10 cellular contexts compared by ENCODE assay signal in the genomic region with DNA sequence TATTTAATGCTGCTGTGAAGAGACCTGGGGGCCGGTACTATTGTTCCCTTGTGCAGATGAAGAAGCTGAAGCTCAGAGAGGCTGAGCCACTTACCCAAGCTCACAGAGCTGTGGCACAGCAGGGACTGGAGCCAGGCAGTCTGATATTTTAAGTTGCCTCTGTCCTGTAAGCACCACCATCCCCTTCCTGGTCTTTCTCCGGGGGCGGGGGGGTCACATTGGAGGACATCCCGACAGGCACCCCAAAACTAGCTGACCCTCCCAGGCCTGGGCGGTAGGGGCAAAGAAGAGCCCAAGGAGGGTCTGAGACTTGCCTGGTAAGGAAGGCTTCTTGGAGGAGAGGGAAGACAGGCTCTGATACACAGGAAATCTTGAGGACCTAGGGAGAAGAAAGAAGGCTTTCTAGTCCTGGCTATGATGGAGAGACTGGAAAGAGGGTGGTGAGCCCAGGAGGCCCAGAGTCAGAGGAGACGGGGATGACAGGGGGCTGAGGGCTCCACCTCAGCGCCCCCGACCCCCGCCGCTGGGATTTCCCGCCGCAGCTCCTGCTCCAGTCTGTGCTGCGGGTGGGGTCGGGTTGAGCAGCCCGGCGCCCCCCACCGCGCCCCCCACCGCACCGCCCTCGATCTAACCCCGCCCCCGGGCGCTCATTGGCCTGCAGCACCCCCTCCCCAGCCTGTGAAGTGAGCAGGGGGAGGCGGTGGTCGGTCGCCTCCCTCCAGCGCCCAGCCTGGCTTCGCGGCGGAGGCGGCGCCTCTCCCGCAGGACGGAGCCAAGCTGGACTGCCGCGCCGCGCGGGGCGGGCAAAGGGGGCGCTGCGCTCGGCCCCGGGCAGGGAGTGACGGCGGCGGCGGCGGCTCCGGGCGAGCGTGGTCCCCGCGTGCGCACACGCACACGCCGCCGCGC. TPM values are rescaled to one million over a fixed set of nuclear protein-coding genes. Genes with fewer than 3 reads are reported as not detected.
A peak's percentile ranks its signal among the peaks of the same experiment; 100 is the strongest.
DNase-seq lines count a peak whose midpoint lies in the region; ATAC-seq and TF ChIP-seq lines count a peak whose summit lies in the region.
"Had no signal": no experiment of that assay in that cellular context is flagged by ENCODE, and none has a peak within 500 bp of the region (broad histone marks: within the 10 kb centered on the region; RNA-seq: fewer than 3 reads in every experiment).

TSS of gene ADCYAP1R1 (plus strand) at position 711 of the 906 bp plus-strand sequence. CDS start 10,957 bp downstream, outside the sequence.

- intact Hi-C loops in left cardiac atrium (cut with DNase I) = no loop called here

- peaks cover 4% of the 10 kb centered on the region for H3K4me1 Mint-ChIP-seq in progenitor cell of endocrine pancreas (ENCODE audit: low read depth)

- in situ Hi-C loops in HAP-1 (cut with MboI; ENCODE audit: low sequenced_read_pairs) = no loop called here

- H3K4me1 ChIP-seq in ES-I3 (ENCODE audit: insufficient read depth, low read length) (peaks cover 7% of the 10 kb centered on the region; the same call in 1 of the 2 replicates), NT2/D1 (ENCODE audit: insufficient read depth, insufficient read length) (peaks cover 14% of the 10 kb centered on the region), HAP-1 (no peaks in the 10 kb centered on the region)

- no peaks in the 10 kb centered on the region for H3K9me3 Mint-ChIP-seq in progenitor cell of endocrine pancreas (ENCODE audit: low read depth)
- H3K9me3 Mint-ChIP-seq: activated CD4-positive, alpha-beta memory T cell treated with anti-CD3 and anti-CD28 coated beads for 36 hours; HFFc6 had no signal

- H3K4me3 ChIP-seq in NT2/D1 (ENCODE audit: insufficient read length, low read depth) (peak within 1 kb of the TSS; percentile 68), HAP-1 (no peak within 1 kb of the TSS)

- H3K36me3 Mint-ChIP-seq in progenitor cell of endocrine pancreas (ENCODE audit: insufficient read depth) = no peaks in the 10 kb centered on the region
- H3K36me3 Mint-ChIP-seq: activated CD4-positive, alpha-beta memory T cell treated with anti-CD3 and anti-CD28 coated beads for 36 hours had no signal

- H3K9me3 ChIP-seq in ES-I3 (ENCODE audit: control insufficient read depth, insufficient read depth, low read length) (no peaks in the 10 kb centered on the region), NT2/D1 (ENCODE audit: insufficient read depth, low read length) (no peaks in the 10 kb centered on the region), HAP-1 (no peaks in the 10 kb centered on the region)

- H3K27me3 ChIP-seq in NT2/D1 (ENCODE audit: insufficient read depth, insufficient read length) = peaks cover 45% of the 10 kb centered on the region
- H3K27me3 ChIP-seq in HAP-1 (ENCODE audit: low read depth) = peaks cover 37% of the 10 kb centered on the region

- TF ChIP-seq CTCF in progenitor cell of endocrine pancreas (IDR thresholded peaks at IDR 0.05; ENCODE audit: unreplicated experiment) = peak; percentile 44

- H3K4me3 Mint-ChIP-seq in progenitor cell of endocrine pancreas (ENCODE audit: low read depth) = peak within 1 kb of the TSS; percentile 64
- H3K4me3 Mint-ChIP-seq: activated CD4-positive, alpha-beta memory T cell treated with anti-CD3 and anti-CD28 coated beads for 36 hours; HFFc6 had no signal

- peak; percentile 74 to 76 for ATAC-seq in left cardiac atrium
- no peak for ATAC-seq in GM18861 (IDR thresholded peaks at IDR 0.05; ENCODE audit: unreplicated experiment)

- peak within 1 kb of the TSS; percentile 71 for H3K9ac ChIP-seq in ES-I3 (ENCODE audit: low read depth, low read length)
- H3K9ac ChIP-seq in NT2/D1 (ENCODE audit: insufficient read length, low read depth) = peak within 1 kb of the TSS; percentile 86

- DNase-seq in NT2/D1 (ENCODE audit: low read depth, low spot score) (peak; percentile 56), left cardiac atrium (peak; percentile 37), progenitor cell of endocrine pancreas (ENCODE audit: low spot score, unreplicated experiment) (peak; percentile 28), HAP-1 (ENCODE audit: low spot score in 2 of 2) (no peak)
- no peak for DNase-seq in stimulated activated naive CD4-positive, alpha-beta T cell (lab: John Stamatoyannopoulos, UW)
- DNase-seq in activated CD4-positive, alpha-beta T cell treated with anti-CD3 and anti-CD28 coated beads for 48 hours = no peak
- DNase-seq: activated CD4-positive, alpha-beta memory T cell treated with anti-CD3 and anti-CD28 coated beads for 36 hours; HFFc6 had no signal

- H3K36me3 ChIP-seq in ES-I3 (ENCODE audit: insufficient read depth, low read length) = no peaks in the 10 kb centered on the region
- H3K36me3 ChIP-seq in NT2/D1 (ENCODE audit: insufficient read depth, insufficient read length, low read length) = no peaks in the 10 kb centered on the region
- H3K36me3 ChIP-seq in HAP-1 (replicated peaks) = no peaks in the 10 kb centered on the region

- H3K27me3 Mint-ChIP-seq in progenitor cell of endocrine pancreas = peaks cover 72% of the 10 kb centered on the region

- H3K27ac Mint-ChIP-seq in progenitor cell of endocrine pancreas = no peak within 1 kb of the TSS
- H3K27ac Mint-ChIP-seq: activated CD4-positive, alpha-beta memory T cell treated with anti-CD3 and anti-CD28 coated beads for 36 hours; HFFc6 had no signal

RNA-seq across cellular contexts. Expression of gene ADCYAP1R1, which starts in this region (rescaled TPM):
- 1 to 10 TPM; 1.0 to 4.8 TPM for total RNA-seq in left cardiac atrium
- total RNA-seq in progenitor cell of endocrine pancreas = 0.07 TPM in 1 of 2 replicates, not detected in the other
- total RNA-seq: activated CD4-positive, alpha-beta memory T cell treated with anti-CD3 and anti-CD28 coated beads for 36 hours had no signal

Comparison
In these comparisons a context has a peak if more than half of its experiments do, and no peak if none do; other contexts are left out.
1. Peak in DNase-seq in progenitor cell of endocrine pancreas; RNA of the gene not detected or under 1 TPM.
2. DNase-seq: peak in NT2/D1 (single experiment) and left cardiac atrium (single experiment); none in HAP-1 (0 of 2), stimulated activated naive CD4-positive, alpha-beta T cell (0 of 6) and activated CD4-positive, alpha-beta T cell treated with anti-CD3 and anti-CD28 coated beads for 48 hours (single experiment).